27 cellular contexts compared by ENCODE assay signal in the genomic region with DNA sequence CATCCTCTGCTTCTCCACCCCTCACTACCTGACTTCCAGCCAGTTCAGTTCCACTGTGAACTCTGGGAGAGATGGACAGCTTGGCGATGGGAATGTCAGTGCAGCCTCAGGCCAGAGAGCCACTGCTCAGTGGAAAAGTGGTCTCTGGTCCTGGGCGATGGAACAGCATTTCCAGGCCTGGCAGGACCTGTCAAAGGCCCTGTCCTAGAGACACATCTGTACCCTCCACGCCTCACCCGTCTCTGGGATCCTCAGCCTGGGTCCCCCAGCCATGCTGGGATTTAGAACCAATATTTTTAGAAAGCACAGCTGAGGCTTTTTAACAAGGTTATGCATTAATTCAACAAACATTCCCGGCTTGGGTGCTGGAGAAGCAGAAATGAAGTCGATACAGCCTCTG.
"Had no signal": no experiment of that assay in that cellular context is flagged by ENCODE, and none has a peak within 500 bp of the region (broad histone marks: within the 10 kb centered on the region; RNA-seq: fewer than 3 reads in every experiment).

No MANE protein-coding gene starts in this region.

- H3K27ac Mint-ChIP-seq: effector memory CD8-positive, alpha-beta T cell; immature natural killer cell; natural killer cell treated with Interleukin-12 subunit alpha and Interleukin-12 subunit beta and Interleukin-15 and Interleukin-18, amount 100 ng/mL, for 72 hours; stimulated activated memory B cell treated with anti-CD40 and anti-IgM and Interleukin-4, amounts not matched to agents 10 μg/mL and 1 μg/mL and 100 μg/mL, for 72 hours had no signal

- H3K36me3 ChIP-seq: esophagus squamous epithelium, lower lobe of right lung, ovary, spleen, tibial nerve, upper lobe of left lung, uterus had no signal

- ATAC-seq: effector memory CD8-positive, alpha-beta T cell; left ventricle myocardium superior; lower lobe of right lung; natural killer cell treated with Interleukin-12 subunit alpha and Interleukin-12 subunit beta and Interleukin-15 and Interleukin-18, amount 100 ng/mL, for 72 hours; sciatic nerve; stimulated activated memory B cell treated with anti-CD40 and anti-IgM and Interleukin-4, amounts not matched to agents 10 μg/mL and 1 μg/mL and 100 μg/mL, for 72 hours; stimulated activated naive CD8-positive, alpha-beta T cell treated with anti-CD3 and anti-CD28 coated beads, Interleukin-15, Interleukin-2, amounts not matched to agents 100 U/mL and 50 U/mL, for 24 hours had no signal

- H3K4me1 Mint-ChIP-seq: immature natural killer cell; stimulated activated memory B cell treated with anti-CD40 and anti-IgM and Interleukin-4, amounts not matched to agents 10 μg/mL and 1 μg/mL and 100 μg/mL, for 72 hours had no signal

- FAIRE-seq: endometrium had no signal

- H3K27me3 ChIP-seq: ovary, testis, upper lobe of left lung, uterus had no signal

- H3K4me3 Mint-ChIP-seq: effector memory CD8-positive, alpha-beta T cell; immature natural killer cell; natural killer cell treated with Interleukin-12 subunit alpha and Interleukin-12 subunit beta and Interleukin-15 and Interleukin-18, amount 100 ng/mL, for 72 hours; neural crest cell; stimulated activated memory B cell treated with anti-CD40 and anti-IgM and Interleukin-4, amounts not matched to agents 10 μg/mL and 1 μg/mL and 100 μg/mL, for 72 hours had no signal

- H3K4me3 ChIP-seq: esophagus squamous epithelium, lower lobe of right lung, ovary, skin epidermis, spleen, testis, tibial nerve, upper lobe of left lung, uterus had no signal

- H3K36me3 Mint-ChIP-seq: immature natural killer cell; natural killer cell treated with Interleukin-12 subunit alpha and Interleukin-12 subunit beta and Interleukin-15 and Interleukin-18, amount 100 ng/mL, for 72 hours; stimulated activated memory B cell treated with anti-CD40 and anti-IgM and Interleukin-4, amounts not matched to agents 10 μg/mL and 1 μg/mL and 100 μg/mL, for 72 hours had no signal

- H3K9me3 Mint-ChIP-seq: effector memory CD8-positive, alpha-beta T cell; immature natural killer cell; natural killer cell treated with Interleukin-12 subunit alpha and Interleukin-12 subunit beta and Interleukin-15 and Interleukin-18, amount 100 ng/mL, for 72 hours; neural crest cell had no signal

- H3K27ac ChIP-seq: esophagus squamous epithelium, lower lobe of right lung, ovary, skin epidermis, spleen, testis, tibial nerve, upper lobe of left lung, uterus had no signal

- H3K4me1 ChIP-seq: lower lobe of right lung, spleen, testis, uterus had no signal

- DNase-seq: cortex of kidney; effector memory CD8-positive, alpha-beta T cell; erythroblast; esophagus squamous epithelium; foreskin melanocyte; hypothalamus; immature natural killer cell; islet precursor cell; kidney glomerular epithelial cell; left ventricle myocardium superior; lower lobe of right lung; nucleus accumbens; spleen; stimulated activated CD4-positive, alpha-beta T cell treated with anti-CD3 and anti-CD28 coated beads, Interleukin-4, amount 100 ng/mL, for 4 hours; stimulated activated naive CD8-positive, alpha-beta T cell treated with anti-CD3 and anti-CD28 coated beads, Interleukin-15, Interleukin-2, amounts not matched to agents 100 U/mL and 50 U/mL, for 24 hours; substantia nigra; testis; upper lobe of left lung; uterus had no signal

- H3K9me3 ChIP-seq: esophagus squamous epithelium, lower lobe of right lung, ovary, spleen, testis, tibial nerve, upper lobe of left lung, uterus had no signal
